Comparison of ENCODE assay signal across 12 cellular contexts in genomic region chr2:190853659-190854386, GRCh38. TPM values are rescaled to one million over a fixed set of nuclear protein-coding genes. Genes with fewer than 3 reads are reported as not detected.
A peak's percentile ranks its signal among the peaks of the same experiment; 100 is the strongest.
DNase-seq lines count a peak whose midpoint lies in the region; ATAC-seq, FAIRE-seq and TF ChIP-seq lines count a peak whose summit lies in the region.
"Had no signal": no experiment of that assay in that cellular context is flagged by ENCODE, and none has a peak within 500 bp of the region (broad histone marks: within the 10 kb centered on the region; RNA-seq: fewer than 3 reads in every experiment).

No MANE protein-coding gene starts in this region.

- DNase-seq in GM12865 (ENCODE audit: low read depth): peak; percentile 23
- DNase-seq in NB4 (ENCODE audit: low read depth): peak; percentile 31
- no peak for DNase-seq in stimulated activated naive CD8-positive, alpha-beta T cell treated with anti-CD3 and anti-CD28 coated beads, Interleukin-15, Interleukin-2, amounts not matched to agents 100 U/mL and 50 U/mL, for 24 hours
- DNase-seq in NCI-H2171 (lab: John Stamatoyannopoulos, UW): no peak
- no peak for DNase-seq in right atrium auricular region (ENCODE audit: low spot score)
- DNase-seq: left lung, NCI-H524 treated with DMSO at 0.1 percent for 48 hours, T1000 had no signal

- TF ChIP-seq POLR2A in NB4 (IDR thresholded peaks at IDR 0.05; ENCODE audit: extremely low read depth, insufficient read length): no peak

- TF ChIP-seq CTCF in GM12865 (IDR thresholded peaks at IDR 0.05; ENCODE audit: insufficient read depth, low read depth, low read length, missing control alignments) (no peak), NB4 (IDR thresholded peaks at IDR 0.05; ENCODE audit: low read depth, low read length) (no peak), right atrium auricular region (IDR thresholded peaks at IDR 0.05) (no peak)

- H3K4me3 ChIP-seq in GM12865 (ENCODE audit: low read depth, low read length): no peak overlapping the region
- H3K4me3 ChIP-seq in NB4 (ENCODE audit: low read depth, low read length): no peak overlapping the region
- H3K4me3 ChIP-seq in right atrium auricular region: no peak overlapping the region
- H3K4me3 ChIP-seq: left lung, tibial nerve had no signal

- H3K4me1 ChIP-seq in right atrium auricular region: peaks cover 0 to 11% of the 10 kb centered on the region in 2 donors
- H3K4me1 ChIP-seq: left lung had no signal

- H3K9me3 ChIP-seq in right atrium auricular region: no peaks in the 10 kb centered on the region
- H3K9me3 ChIP-seq: left lung, tibial nerve had no signal

- FAIRE-seq in islet of Langerhans (lab: Jason Lieb, UNC): peak; percentile 5

- no peaks in the 10 kb centered on the region for H3K36me3 ChIP-seq in right atrium auricular region
- H3K36me3 ChIP-seq: left lung, tibial nerve had no signal

- ATAC-seq in GM21786 (IDR thresholded peaks at IDR 0.05; ENCODE audit: unreplicated experiment) (peak; percentile 62), esophagus mucosa (no peak)
- ATAC-seq in stimulated activated naive CD8-positive, alpha-beta T cell treated with anti-CD3 and anti-CD28 coated beads, Interleukin-15, Interleukin-2, amounts not matched to agents 100 U/mL and 50 U/mL, for 24 hours: no peak
- ATAC-seq: left lung had no signal

- no peak overlapping the region for H3K27ac ChIP-seq in right atrium auricular region
- H3K27ac ChIP-seq: left lung had no signal

- no peaks in the 10 kb centered on the region for H3K27me3 ChIP-seq in right atrium auricular region
- H3K27me3 ChIP-seq: left lung, tibial nerve had no signal

RNA-seq across cellular contexts. Expression of gene GLS, which starts 26.8 kb away (rescaled TPM):
- total RNA-seq in esophagus mucosa (25.9 TPM), right atrium auricular region (10 to 100 TPM; 53.7 to 77.2 TPM)

Comparison
In these comparisons a context has a peak if more than half of its experiments do, and no peak if none do; other contexts are left out.
1. DNase-seq: peak in GM12865 (single experiment) and NB4 (single experiment); none in stimulated activated naive CD8-positive, alpha-beta T cell treated with anti-CD3 and anti-CD28 coated beads, Interleukin-15, Interleukin-2, amounts not matched to agents 100 U/mL and 50 U/mL, for 24 hours (single experiment), NCI-H2171 (single experiment) and right atrium auricular region (single experiment).